In the genomic region with DNA sequence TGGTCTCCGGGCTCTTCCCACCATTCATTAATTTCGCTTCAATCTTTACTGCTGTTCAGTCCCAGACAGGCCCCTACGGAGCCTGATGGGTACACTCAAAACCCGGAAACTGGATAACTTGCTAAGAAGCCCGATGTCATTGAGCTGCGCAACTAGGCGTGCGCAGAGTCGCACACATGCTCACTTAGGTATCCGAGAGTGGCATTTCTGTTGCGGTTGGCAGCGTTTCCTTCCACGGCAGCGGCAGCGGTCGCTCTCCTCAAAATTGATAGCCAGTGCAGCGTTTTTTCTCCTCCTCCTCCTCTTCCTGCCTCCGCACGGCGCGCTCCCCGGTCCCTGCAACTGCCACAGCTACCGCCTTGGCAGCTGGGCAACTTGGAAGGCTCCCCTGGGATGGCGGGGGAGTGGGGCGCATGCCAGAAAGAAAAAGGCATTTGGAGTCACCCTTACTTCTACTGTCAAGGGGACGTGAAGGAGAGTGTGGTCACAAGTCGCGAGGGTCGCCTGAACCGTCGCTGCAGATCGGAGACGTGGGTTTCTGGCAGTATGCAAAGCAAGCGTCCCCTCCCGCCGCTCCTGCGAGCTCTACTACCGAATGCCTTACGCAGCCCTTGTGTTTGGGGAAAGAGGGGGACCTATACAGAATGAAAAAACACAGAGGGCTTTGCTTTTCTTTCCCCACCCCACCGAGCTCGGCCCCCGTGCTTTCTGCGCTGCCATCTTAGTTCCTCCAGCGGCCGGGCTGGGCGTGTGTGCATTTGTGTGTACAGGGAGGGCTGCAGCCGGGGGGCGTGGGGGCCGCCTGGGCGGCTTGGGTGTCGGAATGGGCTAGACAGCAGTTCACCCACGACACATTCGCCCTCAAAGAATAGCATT, we compare ENCODE assay signal across 1 cellular context.
TF ChIP-seq lines count a peak whose summit lies in the region.

No MANE protein-coding gene starts in this region.

TF ChIP-seq in HepG2, 621 proteins besides CTCF, POLR2A, EP300 and RAD21 (continued from another document and continues in another):
- TF ChIP-seq KLF12 (CRISPR knock-in tag; IDR thresholded peaks at IDR 0.05; ENCODE audit: borderline replicate concordance), result peak; percentile 26; the same call in 1 of the 2 replicates
- TF ChIP-seq, protein P1, sequence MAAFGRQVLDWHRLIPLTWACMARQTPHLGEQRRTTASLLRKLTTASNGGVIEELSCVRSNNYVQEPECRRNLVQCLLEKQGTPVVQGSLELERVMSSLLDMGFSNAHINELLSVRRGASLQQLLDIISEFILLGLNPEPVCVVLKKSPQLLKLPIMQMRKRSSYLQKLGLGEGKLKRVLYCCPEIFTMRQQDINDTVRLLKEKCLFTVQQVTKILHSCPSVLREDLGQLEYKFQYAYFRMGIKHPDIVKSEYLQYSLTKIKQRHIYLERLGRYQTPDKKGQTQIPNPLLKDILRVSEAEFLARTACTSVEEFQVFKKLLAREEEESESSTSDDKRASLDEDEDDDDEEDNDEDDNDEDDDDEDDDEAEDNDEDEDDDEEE (CRISPR knock-in tag; IDR thresholded peaks at IDR 0.05), result peak; percentile 88
- TF ChIP-seq, protein P2, sequence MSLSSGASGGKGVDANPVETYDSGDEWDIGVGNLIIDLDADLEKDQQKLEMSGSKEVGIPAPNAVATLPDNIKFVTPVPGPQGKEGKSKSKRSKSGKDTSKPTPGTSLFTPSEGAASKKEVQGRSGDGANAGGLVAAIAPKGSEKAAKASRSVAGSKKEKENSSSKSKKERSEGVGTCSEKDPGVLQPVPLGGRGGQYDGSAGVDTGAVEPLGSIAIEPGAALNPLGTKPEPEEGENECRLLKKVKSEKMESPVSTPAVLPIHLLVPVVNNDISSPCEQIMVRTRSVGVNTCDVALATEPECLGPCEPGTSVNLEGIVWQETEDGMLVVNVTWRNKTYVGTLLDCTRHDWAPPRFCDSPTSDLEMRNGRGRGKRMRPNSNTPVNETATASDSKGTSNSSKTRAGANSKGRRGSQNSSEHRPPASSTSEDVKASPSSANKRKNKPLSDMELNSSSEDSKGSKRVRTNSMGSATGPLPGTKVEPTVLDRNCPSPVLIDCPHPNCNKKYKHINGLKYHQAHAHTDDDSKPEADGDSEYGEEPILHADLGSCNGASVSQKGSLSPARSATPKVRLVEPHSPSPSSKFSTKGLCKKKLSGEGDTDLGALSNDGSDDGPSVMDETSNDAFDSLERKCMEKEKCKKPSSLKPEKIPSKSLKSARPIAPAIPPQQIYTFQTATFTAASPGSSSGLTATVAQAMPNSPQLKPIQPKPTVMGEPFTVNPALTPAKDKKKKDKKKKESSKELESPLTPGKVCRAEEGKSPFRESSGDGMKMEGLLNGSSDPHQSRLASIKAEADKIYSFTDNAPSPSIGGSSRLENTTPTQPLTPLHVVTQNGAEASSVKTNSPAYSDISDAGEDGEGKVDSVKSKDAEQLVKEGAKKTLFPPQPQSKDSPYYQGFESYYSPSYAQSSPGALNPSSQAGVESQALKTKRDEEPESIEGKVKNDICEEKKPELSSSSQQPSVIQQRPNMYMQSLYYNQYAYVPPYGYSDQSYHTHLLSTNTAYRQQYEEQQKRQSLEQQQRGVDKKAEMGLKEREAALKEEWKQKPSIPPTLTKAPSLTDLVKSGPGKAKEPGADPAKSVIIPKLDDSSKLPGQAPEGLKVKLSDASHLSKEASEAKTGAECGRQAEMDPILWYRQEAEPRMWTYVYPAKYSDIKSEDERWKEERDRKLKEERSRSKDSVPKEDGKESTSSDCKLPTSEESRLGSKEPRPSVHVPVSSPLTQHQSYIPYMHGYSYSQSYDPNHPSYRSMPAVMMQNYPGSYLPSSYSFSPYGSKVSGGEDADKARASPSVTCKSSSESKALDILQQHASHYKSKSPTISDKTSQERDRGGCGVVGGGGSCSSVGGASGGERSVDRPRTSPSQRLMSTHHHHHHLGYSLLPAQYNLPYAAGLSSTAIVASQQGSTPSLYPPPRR (CRISPR knock-in tag; IDR thresholded peaks at IDR 0.05; ENCODE audit: borderline replicate concordance), result no peak
- no peak for TF ChIP-seq SAFB2 (CRISPR knock-in tag; IDR thresholded peaks at IDR 0.05; ENCODE audit: borderline replicate concordance, low read depth)
- TF ChIP-seq, protein P3, sequence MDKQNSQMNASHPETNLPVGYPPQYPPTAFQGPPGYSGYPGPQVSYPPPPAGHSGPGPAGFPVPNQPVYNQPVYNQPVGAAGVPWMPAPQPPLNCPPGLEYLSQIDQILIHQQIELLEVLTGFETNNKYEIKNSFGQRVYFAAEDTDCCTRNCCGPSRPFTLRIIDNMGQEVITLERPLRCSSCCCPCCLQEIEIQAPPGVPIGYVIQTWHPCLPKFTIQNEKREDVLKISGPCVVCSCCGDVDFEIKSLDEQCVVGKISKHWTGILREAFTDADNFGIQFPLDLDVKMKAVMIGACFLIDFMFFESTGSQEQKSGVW (CRISPR knock-in tag; IDR thresholded peaks at IDR 0.05; ENCODE audit: borderline replicate concordance), result no peak
- TF ChIP-seq, protein P4, sequence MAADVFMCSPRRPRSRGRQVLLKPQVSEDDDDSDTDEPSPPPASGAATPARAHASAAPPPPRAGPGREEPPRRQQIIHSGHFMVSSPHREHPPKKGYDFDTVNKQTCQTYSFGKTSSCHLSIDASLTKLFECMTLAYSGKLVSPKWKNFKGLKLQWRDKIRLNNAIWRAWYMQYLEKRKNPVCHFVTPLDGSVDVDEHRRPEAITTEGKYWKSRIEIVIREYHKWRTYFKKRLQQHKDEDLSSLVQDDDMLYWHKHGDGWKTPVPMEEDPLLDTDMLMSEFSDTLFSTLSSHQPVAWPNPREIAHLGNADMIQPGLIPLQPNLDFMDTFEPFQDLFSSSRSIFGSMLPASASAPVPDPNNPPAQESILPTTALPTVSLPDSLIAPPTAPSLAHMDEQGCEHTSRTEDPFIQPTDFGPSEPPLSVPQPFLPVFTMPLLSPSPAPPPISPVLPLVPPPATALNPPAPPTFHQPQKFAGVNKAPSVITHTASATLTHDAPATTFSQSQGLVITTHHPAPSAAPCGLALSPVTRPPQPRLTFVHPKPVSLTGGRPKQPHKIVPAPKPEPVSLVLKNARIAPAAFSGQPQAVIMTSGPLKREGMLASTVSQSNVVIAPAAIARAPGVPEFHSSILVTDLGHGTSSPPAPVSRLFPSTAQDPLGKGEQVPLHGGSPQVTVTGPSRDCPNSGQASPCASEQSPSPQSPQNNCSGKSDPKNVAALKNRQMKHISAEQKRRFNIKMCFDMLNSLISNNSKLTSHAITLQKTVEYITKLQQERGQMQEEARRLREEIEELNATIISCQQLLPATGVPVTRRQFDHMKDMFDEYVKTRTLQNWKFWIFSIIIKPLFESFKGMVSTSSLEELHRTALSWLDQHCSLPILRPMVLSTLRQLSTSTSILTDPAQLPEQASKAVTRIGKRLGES (CRISPR knock-in tag; IDR thresholded peaks at IDR 0.05; ENCODE audit: borderline replicate concordance), result 0 out of 2 replicates have a peak, but pooled peaks have one; percentile 20
- no peak for TF ChIP-seq ZNF530 (CRISPR knock-in tag; IDR thresholded peaks at IDR 0.05; ENCODE audit: low read depth)
- no peak for TF ChIP-seq ZNF775 (CRISPR knock-in tag; IDR thresholded peaks at IDR 0.05; ENCODE audit: borderline replicate concordance)
- TF ChIP-seq FOXO1 (CRISPR knock-in tag; IDR thresholded peaks at IDR 0.05), result no peak
- TF ChIP-seq, protein P5, sequence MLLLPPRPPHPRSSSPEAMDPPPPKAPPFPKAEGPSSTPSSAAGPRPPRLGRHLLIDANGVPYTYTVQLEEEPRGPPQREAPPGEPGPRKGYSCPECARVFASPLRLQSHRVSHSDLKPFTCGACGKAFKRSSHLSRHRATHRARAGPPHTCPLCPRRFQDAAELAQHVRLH (CRISPR knock-in tag; IDR thresholded peaks at IDR 0.05; ENCODE audit: borderline replicate concordance, low read depth), result no peak
- TF ChIP-seq, protein P6, sequence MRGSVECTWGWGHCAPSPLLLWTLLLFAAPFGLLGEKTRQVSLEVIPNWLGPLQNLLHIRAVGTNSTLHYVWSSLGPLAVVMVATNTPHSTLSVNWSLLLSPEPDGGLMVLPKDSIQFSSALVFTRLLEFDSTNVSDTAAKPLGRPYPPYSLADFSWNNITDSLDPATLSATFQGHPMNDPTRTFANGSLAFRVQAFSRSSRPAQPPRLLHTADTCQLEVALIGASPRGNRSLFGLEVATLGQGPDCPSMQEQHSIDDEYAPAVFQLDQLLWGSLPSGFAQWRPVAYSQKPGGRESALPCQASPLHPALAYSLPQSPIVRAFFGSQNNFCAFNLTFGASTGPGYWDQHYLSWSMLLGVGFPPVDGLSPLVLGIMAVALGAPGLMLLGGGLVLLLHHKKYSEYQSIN (CRISPR knock-in tag; IDR thresholded peaks at IDR 0.05; ENCODE audit: borderline replicate concordance), result no peak
- TF ChIP-seq TBX2 (CRISPR knock-in tag; IDR thresholded peaks at IDR 0.05; ENCODE audit: borderline replicate concordance), result peak; percentile 19; the same call in 1 of the 2 replicates
- no peak for TF ChIP-seq SP1 (IDR thresholded peaks at IDR 0.05)
- no peak for TF ChIP-seq SP1 (CRISPR knock-in tag; IDR thresholded peaks at IDR 0.05)
- no peak for TF ChIP-seq ZNF326 (CRISPR knock-in tag; IDR thresholded peaks at IDR 0.05; ENCODE audit: borderline replicate concordance)
- TF ChIP-seq, protein P7, sequence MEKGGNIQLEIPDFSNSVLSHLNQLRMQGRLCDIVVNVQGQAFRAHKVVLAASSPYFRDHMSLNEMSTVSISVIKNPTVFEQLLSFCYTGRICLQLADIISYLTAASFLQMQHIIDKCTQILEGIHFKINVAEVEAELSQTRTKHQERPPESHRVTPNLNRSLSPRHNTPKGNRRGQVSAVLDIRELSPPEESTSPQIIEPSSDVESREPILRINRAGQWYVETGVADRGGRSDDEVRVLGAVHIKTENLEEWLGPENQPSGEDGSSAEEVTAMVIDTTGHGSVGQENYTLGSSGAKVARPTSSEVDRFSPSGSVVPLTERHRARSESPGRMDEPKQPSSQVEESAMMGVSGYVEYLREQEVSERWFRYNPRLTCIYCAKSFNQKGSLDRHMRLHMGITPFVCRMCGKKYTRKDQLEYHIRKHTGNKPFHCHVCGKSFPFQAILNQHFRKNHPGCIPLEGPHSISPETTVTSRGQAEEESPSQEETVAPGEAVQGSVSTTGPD (CRISPR knock-in tag; IDR thresholded peaks at IDR 0.05), result peak; percentile 32; the same call in 1 of the 2 replicates
- peak; percentile 70 for TF ChIP-seq YEATS4 (CRISPR knock-in tag; IDR thresholded peaks at IDR 0.05; ENCODE audit: borderline replicate concordance)
- TF ChIP-seq, protein P8, sequence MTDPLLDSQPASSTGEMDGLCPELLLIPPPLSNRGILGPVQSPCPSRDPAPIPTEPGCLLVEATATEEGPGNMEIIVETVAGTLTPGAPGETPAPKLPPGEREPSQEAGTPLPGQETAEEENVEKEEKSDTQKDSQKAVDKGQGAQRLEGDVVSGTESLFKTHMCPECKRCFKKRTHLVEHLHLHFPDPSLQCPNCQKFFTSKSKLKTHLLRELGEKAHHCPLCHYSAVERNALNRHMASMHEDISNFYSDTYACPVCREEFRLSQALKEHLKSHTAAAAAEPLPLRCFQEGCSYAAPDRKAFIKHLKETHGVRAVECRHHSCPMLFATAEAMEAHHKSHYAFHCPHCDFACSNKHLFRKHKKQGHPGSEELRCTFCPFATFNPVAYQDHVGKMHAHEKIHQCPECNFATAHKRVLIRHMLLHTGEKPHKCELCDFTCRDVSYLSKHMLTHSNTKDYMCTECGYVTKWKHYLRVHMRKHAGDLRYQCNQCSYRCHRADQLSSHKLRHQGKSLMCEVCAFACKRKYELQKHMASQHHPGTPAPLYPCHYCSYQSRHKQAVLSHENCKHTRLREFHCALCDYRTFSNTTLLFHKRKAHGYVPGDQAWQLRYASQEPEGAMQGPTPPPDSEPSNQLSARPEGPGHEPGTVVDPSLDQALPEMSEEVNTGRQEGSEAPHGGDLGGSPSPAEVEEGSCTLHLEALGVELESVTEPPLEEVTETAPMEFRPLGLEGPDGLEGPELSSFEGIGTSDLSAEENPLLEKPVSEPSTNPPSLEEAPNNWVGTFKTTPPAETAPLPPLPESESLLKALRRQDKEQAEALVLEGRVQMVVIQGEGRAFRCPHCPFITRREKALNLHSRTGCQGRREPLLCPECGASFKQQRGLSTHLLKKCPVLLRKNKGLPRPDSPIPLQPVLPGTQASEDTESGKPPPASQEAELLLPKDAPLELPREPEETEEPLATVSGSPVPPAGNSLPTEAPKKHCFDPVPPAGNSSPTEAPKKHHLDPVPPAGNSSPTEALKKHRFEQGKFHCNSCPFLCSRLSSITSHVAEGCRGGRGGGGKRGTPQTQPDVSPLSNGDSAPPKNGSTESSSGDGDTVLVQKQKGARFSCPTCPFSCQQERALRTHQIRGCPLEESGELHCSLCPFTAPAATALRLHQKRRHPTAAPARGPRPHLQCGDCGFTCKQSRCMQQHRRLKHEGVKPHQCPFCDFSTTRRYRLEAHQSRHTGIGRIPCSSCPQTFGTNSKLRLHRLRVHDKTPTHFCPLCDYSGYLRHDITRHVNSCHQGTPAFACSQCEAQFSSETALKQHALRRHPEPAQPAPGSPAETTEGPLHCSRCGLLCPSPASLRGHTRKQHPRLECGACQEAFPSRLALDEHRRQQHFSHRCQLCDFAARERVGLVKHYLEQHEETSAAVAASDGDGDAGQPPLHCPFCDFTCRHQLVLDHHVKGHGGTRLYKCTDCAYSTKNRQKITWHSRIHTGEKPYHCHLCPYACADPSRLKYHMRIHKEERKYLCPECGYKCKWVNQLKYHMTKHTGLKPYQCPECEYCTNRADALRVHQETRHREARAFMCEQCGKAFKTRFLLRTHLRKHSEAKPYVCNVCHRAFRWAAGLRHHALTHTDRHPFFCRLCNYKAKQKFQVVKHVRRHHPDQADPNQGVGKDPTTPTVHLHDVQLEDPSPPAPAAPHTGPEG (CRISPR knock-in tag; IDR thresholded peaks at IDR 0.05), result peak; percentile 46; the same call in 1 of the 2 replicates
- no peak for TF ChIP-seq MBNL3 (CRISPR knock-in tag; conservative IDR thresholded peaks at IDR 0.05)
- no peak for TF ChIP-seq SMARCC2 (IDR thresholded peaks at IDR 0.05)
- TF ChIP-seq ZNF263 (CRISPR knock-in tag; IDR thresholded peaks at IDR 0.05), result no peak
- TF ChIP-seq ZNF292 (CRISPR knock-in tag; IDR thresholded peaks at IDR 0.05; ENCODE audit: borderline replicate concordance, low read depth), result peak; percentile 39; the same call in 1 of the 2 replicates
- no peak for TF ChIP-seq IRX3 (CRISPR knock-in tag; IDR thresholded peaks at IDR 0.05; ENCODE audit: borderline replicate concordance, low read depth)
- TF ChIP-seq NCOR1 (IDR thresholded peaks at IDR 0.05; ENCODE audit: borderline replicate concordance, low read length), result no peak
- no peak for TF ChIP-seq CENPT (CRISPR knock-in tag; IDR thresholded peaks at IDR 0.05; ENCODE audit: low read depth)
- no peak for TF ChIP-seq ZNF329 (CRISPR knock-in tag; IDR thresholded peaks at IDR 0.05; ENCODE audit: low read depth)
- no peak for TF ChIP-seq NBN (conservative IDR thresholded peaks at IDR 0.05)
- TF ChIP-seq SMAD3 (CRISPR knock-in tag; IDR thresholded peaks at IDR 0.05), result peak; percentile 60; the same call in 1 of the 2 replicates
- peak; percentile 83 for TF ChIP-seq PHF21A (CRISPR knock-in tag; IDR thresholded peaks at IDR 0.05)
- no peak for TF ChIP-seq ZKSCAN5 (CRISPR knock-in tag; IDR thresholded peaks at IDR 0.05)
- TF ChIP-seq, protein P9, sequence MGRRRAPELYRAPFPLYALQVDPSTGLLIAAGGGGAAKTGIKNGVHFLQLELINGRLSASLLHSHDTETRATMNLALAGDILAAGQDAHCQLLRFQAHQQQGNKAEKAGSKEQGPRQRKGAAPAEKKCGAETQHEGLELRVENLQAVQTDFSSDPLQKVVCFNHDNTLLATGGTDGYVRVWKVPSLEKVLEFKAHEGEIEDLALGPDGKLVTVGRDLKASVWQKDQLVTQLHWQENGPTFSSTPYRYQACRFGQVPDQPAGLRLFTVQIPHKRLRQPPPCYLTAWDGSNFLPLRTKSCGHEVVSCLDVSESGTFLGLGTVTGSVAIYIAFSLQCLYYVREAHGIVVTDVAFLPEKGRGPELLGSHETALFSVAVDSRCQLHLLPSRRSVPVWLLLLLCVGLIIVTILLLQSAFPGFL (CRISPR knock-in tag; IDR thresholded peaks at IDR 0.05), result no peak
